Comparison of ENCODE assay signal across 9 cellular contexts in genomic region chr4:173835863-173836262, GRCh38.
DNase-seq lines count a peak whose midpoint lies in the region; ATAC-seq, FAIRE-seq and TF ChIP-seq lines count a peak whose summit lies in the region.
"Had no signal": no experiment of that assay in that cellular context is flagged by ENCODE, and none has a peak within 500 bp of the region (broad histone marks: within the 10 kb centered on the region; RNA-seq: fewer than 3 reads in every experiment).

No MANE protein-coding gene starts in this region.

- no peaks in the 10 kb centered on the region for H3K79me1 ChIP-seq in IMR-90 (ENCODE audit: low read depth in 1 of 2, low read length in 2 of 2)

- no peak overlapping the region for H3K56ac ChIP-seq in IMR-90 (ENCODE audit: extremely low read depth, insufficient read depth, low read length)

- H4K91ac ChIP-seq in IMR-90 (ENCODE audit: insufficient read depth, low read depth, low read length): no peak overlapping the region

- H4K20me1 ChIP-seq in IMR-90 (ENCODE audit: insufficient read depth, low read length): no peaks in the 10 kb centered on the region
- H4K20me1 ChIP-seq in K562 (replicated peaks; ENCODE audit: control insufficient read depth, insufficient read depth, low read length): no peaks in the 10 kb centered on the region

- no peak overlapping the region for H3K14ac ChIP-seq in IMR-90 (replicated peaks; ENCODE audit: low read depth, low read length)

- H3K4ac ChIP-seq in IMR-90 (ENCODE audit: low read depth, low read length): no peak overlapping the region

- H3K4me1 ChIP-seq in IMR-90 (ENCODE audit: control insufficient read depth, insufficient read depth, low read length): no peaks in the 10 kb centered on the region
- H3K4me1 ChIP-seq in K562 (replicated peaks in 1 of 2; ENCODE audit: control insufficient read depth in 2 of 2, insufficient read depth in 2 of 2, low read length in 2 of 2): no peaks in the 10 kb centered on the region

- H3K79me2 ChIP-seq in K562 (ENCODE audit: control insufficient read depth, insufficient read depth, low read length): no peaks in the 10 kb centered on the region

- H3K27me3 Mint-ChIP-seq in activated CD8-positive, alpha-beta memory T cell treated with anti-CD3 and anti-CD28 coated beads, Interleukin-2, amount 10 ng/mL, durations not matched to agents 7 days and 5 days: no peaks in the 10 kb centered on the region

- WGBS in IMR-90 (ENCODE audit: extremely low coverage in 2 of 2, insufficient read length in 1 of 2), 2 experiments: 7% methylated on average over 3 of the region's 4 CpGs; no CpG with 5 or more reads in 1 of the 2 experiments
- WGBS in K562 (ENCODE audit: insufficient coverage, low coverage, missing lambda C conversion rate): 2% methylated on average over 4 of the region's 4 CpGs

- H3K4me3 Mint-ChIP-seq in activated CD8-positive, alpha-beta memory T cell treated with anti-CD3 and anti-CD28 coated beads, Interleukin-2, amount 10 ng/mL, durations not matched to agents 7 days and 5 days: no peak overlapping the region

- DNase-seq in A172 (ENCODE audit: low spot score): peak; percentile 46
- DNase-seq in IMR-90: peak; percentile 80
- peak in 1 of 4 experiments; percentile 47 for DNase-seq in K562 (ENCODE audit: extremely low read depth in 1 of 4, low spot score in 3 of 4)
- peak; percentile 5 for DNase-seq in iPS DF 4.7 (ENCODE audit: extremely low read depth, low spot score)
- no peak for DNase-seq in activated CD8-positive, alpha-beta memory T cell treated with anti-CD3 and anti-CD28 coated beads, Interleukin-2, amount 10 ng/mL, durations not matched to agents 7 days and 5 days
- no peak for DNase-seq in NCI-H2107 treated with DMSO at 0.1 percent for 48 hours (lab: John Stamatoyannopoulos, UW; ENCODE audit: unreplicated experiment)
- no peak for DNase-seq in putamen (ENCODE audit: low spot score)
- DNase-seq: NCI-H2171 had no signal

- BruUV-seq in IMR-90 (replicated peaks; lab: Mats Ljungman, UMichigan) (no TSS peak), K562 (replicated peaks; lab: Mats Ljungman, UMichigan) (no TSS peak)

- H3K9me1 ChIP-seq in IMR-90 (ENCODE audit: insufficient read depth, low read length) (no peaks in the 10 kb centered on the region), K562 (ENCODE audit: control insufficient read depth, insufficient read depth, low read length) (no peaks in the 10 kb centered on the region)

- H3K36me3 Mint-ChIP-seq in activated CD8-positive, alpha-beta memory T cell treated with anti-CD3 and anti-CD28 coated beads, Interleukin-2, amount 10 ng/mL, durations not matched to agents 7 days and 5 days: no peaks in the 10 kb centered on the region

- no peak overlapping the region for H2AK9ac ChIP-seq in IMR-90 (replicated peaks; ENCODE audit: low read depth, low read length, poor library complexity)

- H3K4me1 Mint-ChIP-seq in activated CD8-positive, alpha-beta memory T cell treated with anti-CD3 and anti-CD28 coated beads, Interleukin-2, amount 10 ng/mL, durations not matched to agents 7 days and 5 days: no peaks in the 10 kb centered on the region

- no peak overlapping the region for H2BK15ac ChIP-seq in IMR-90 (ENCODE audit: low read depth, low read length)

- dilution Hi-C loops in IMR-90 (cut with HindIII; ENCODE audit: low sequenced_read_pairs, unreplicated experiment): no loop called here

- H2AFZ ChIP-seq in IMR-90 (replicated peaks; ENCODE audit: low read length, poor library complexity) (peak overlapping the region; percentile 65), K562 (ENCODE audit: low read depth, low read length) (no peak overlapping the region)

- no peak overlapping the region for H3K4me3 ChIP-seq in IMR-90 (ENCODE audit: insufficient read depth, low read depth, low read length)
- no peak overlapping the region for H3K4me3 ChIP-seq in K562

- no peak overlapping the region for H2BK5ac ChIP-seq in IMR-90 (ENCODE audit: low read depth, low read length, poor library complexity, severe bottlenecking)

- no peak for TF ChIP-seq RAD21 in IMR-90 (IDR thresholded peaks at IDR 0.05; ENCODE audit: low read length)
- TF ChIP-seq RAD21 in K562 (CRISPR knock-in tag; conservative IDR thresholded peaks at IDR 0.05 in 1 of 2, IDR thresholded peaks at IDR 0.05 in 1 of 2): no peak

- H2BK20ac ChIP-seq in IMR-90 (ENCODE audit: low read depth, low read length): no peak overlapping the region

- H3K9ac ChIP-seq in IMR-90 (ENCODE audit: low read depth, low read length): no peak overlapping the region
- no peak overlapping the region for H3K9ac ChIP-seq in K562 (ENCODE audit: insufficient read depth in 1 of 2, low read depth in 2 of 2, low read length in 2 of 2)

- H3K27ac ChIP-seq in IMR-90 (ENCODE audit: insufficient read depth, low read length): no peak overlapping the region
- H3K27ac ChIP-seq in K562 (ENCODE audit: extremely low read depth, low read depth, low read length): no peak overlapping the region

- no peak overlapping the region for H2AK5ac ChIP-seq in IMR-90 (ENCODE audit: low read depth, low read length)

- no peaks in the 10 kb centered on the region for H3K9me3 Mint-ChIP-seq in activated CD8-positive, alpha-beta memory T cell treated with anti-CD3 and anti-CD28 coated beads, Interleukin-2, amount 10 ng/mL, durations not matched to agents 7 days and 5 days (ENCODE audit: low read depth)

- H4K8ac ChIP-seq in IMR-90 (ENCODE audit: low read depth in 2 of 2, low read length in 2 of 2): no peak overlapping the region

- no peaks in the 10 kb centered on the region for H3K36me3 ChIP-seq in IMR-90 (ENCODE audit: control insufficient read depth, insufficient read depth, low read length)
- H3K36me3 ChIP-seq in K562 (ENCODE audit: control insufficient read depth, insufficient read depth, low read length): no peaks in the 10 kb centered on the region

- CTCF ChIA-PET in IMR-90 (lab: Yijun Ruan, JAX) (no interaction called here), K562 (lab: Yijun Ruan, JAX; ENCODE audit: low intra/inter-chr PET ratio) (no interaction called here)
- CTCF ChIA-PET in activated CD8-positive, alpha-beta memory T cell treated with anti-CD3 and anti-CD28 coated beads, Interleukin-2, amount 10 ng/mL, durations not matched to agents 7 days and 5 days (lab: Charles Lee): no interaction called here

- no peak for TF ChIP-seq POLR2A in IMR-90 (IDR thresholded peaks at IDR 0.05; ENCODE audit: low read depth, low read length)
- no peak for TF ChIP-seq POLR2A in K562 (conservative IDR thresholded peaks at IDR 0.05)

- POLR2A ChIA-PET in IMR-90 (lab: Charles Lee; ENCODE audit: unreplicated experiment): no interaction called here
- POLR2A ChIA-PET in K562 (lab: Yijun Ruan, JAX): no interaction called here

- FAIRE-seq in K562 (lab: Jason Lieb, UNC): peak; percentile 15

- in situ Hi-C loops in IMR-90 (cut with MboI; ENCODE audit: low sequenced_read_pairs) (no loop called here), K562 (cut with MboI) (no loop called here)

- peak; percentile 100 for ATAC-seq in IMR-90 (ENCODE audit: low read depth)
- peak; percentile 62 for ATAC-seq in K562
- no peak for ATAC-seq in activated CD8-positive, alpha-beta memory T cell treated with anti-CD3 and anti-CD28 coated beads, Interleukin-2, amount 10 ng/mL, durations not matched to agents 7 days and 5 days
- no peak for ATAC-seq in GM19035 (IDR thresholded peaks at IDR 0.05; ENCODE audit: unreplicated experiment)

- H2BK120ac ChIP-seq in IMR-90 (ENCODE audit: low read depth, low read length): no peak overlapping the region

- H3K4me2 ChIP-seq in IMR-90 (ENCODE audit: low read depth, low read length) (no peak overlapping the region), K562 (ENCODE audit: insufficient read depth, low read length) (no peak overlapping the region)

- no peak overlapping the region for H3K23ac ChIP-seq in IMR-90 (ENCODE audit: low read depth, low read length)

- TF ChIP-seq EP300 in K562 (IDR thresholded peaks at IDR 0.05; ENCODE audit: low read length): no peak

- no peaks in the 10 kb centered on the region for H3K9me3 ChIP-seq in IMR-90 (ENCODE audit: control insufficient read depth, insufficient read depth, low read length)
- H3K9me3 ChIP-seq in K562 (replicated peaks; ENCODE audit: control insufficient read depth, insufficient read depth, low read depth, low read length): no peaks in the 10 kb centered on the region

- H3K27ac Mint-ChIP-seq in activated CD8-positive, alpha-beta memory T cell treated with anti-CD3 and anti-CD28 coated beads, Interleukin-2, amount 10 ng/mL, durations not matched to agents 7 days and 5 days: no peak overlapping the region

- TF ChIP-seq CTCF in IMR-90 (conservative IDR thresholded peaks at IDR 0.05; ENCODE audit: low read depth, low read length) (no peak), K562 (IDR thresholded peaks at IDR 0.05 in 2 of 3, conservative IDR thresholded peaks at IDR 0.05 in 1 of 3; ENCODE audit: insufficient read depth in 2 of 3, low read depth in 1 of 3, low read length in 3 of 3) (no peak)

- no peak overlapping the region for H3K18ac ChIP-seq in IMR-90 (ENCODE audit: low read depth, low read length)

- H4K5ac ChIP-seq in IMR-90 (ENCODE audit: low read depth, low read length): no peak overlapping the region

- intact Hi-C loops in IMR-90 (cut with micrococcal nuclease) (no loop called here), K562 (cut with micrococcal nuclease) (no loop called here)

- no peaks in the 10 kb centered on the region for H3K27me3 ChIP-seq in IMR-90 (ENCODE audit: control insufficient read depth, insufficient read depth, low read length)
- H3K27me3 ChIP-seq in K562 (ENCODE audit: control insufficient read depth in 2 of 2, insufficient read depth in 2 of 2, low read length in 2 of 2): no peaks in the 10 kb centered on the region

TF ChIP-seq in IMR-90, 13 proteins besides CTCF, POLR2A, EP300 and RAD21:
- no peak for TF ChIP-seq CEBPB (IDR thresholded peaks at IDR 0.05; ENCODE audit: low read depth, low read length)

TF ChIP-seq in K562, 482 proteins besides CTCF, POLR2A, EP300 and RAD21 (continues in another document):
- TF ChIP-seq NCOA6 (IDR thresholded peaks at IDR 0.05) (no peak), CBX5 (IDR thresholded peaks at IDR 0.05; ENCODE audit: borderline replicate concordance, low read depth) (no peak), CC2D1A (IDR thresholded peaks at IDR 0.05) (no peak), CEBPG (CRISPR knock-in tag; IDR thresholded peaks at IDR 0.05) (no peak), CEBPG (tag; conservative IDR thresholded peaks at IDR 0.05 in 1 of 2, IDR thresholded peaks at IDR 0.05 in 1 of 2) (no peak), KDM1A (IDR thresholded peaks at IDR 0.05) (peak; percentile 11 to 14; a peak in 1 of 4 replicates), DPF2 (IDR thresholded peaks at IDR 0.05) (no peak), EWSR1 (IDR thresholded peaks at IDR 0.05; ENCODE audit: borderline replicate concordance, low read depth, partially characterized antibody) (no peak), SMARCC2 (IDR thresholded peaks at IDR 0.05; ENCODE audit: low read depth) (no peak), RNF2 (IDR thresholded peaks at IDR 0.05) (no peak), TAL1 (IDR thresholded peaks at IDR 0.05) (0 out of 2 replicates have a peak, but pooled peaks have one; percentile 8), EGR1 (conservative IDR thresholded peaks at IDR 0.05) (no peak), CBFA2T3 (IDR thresholded peaks at IDR 0.05) (peak; percentile 73), ZNF589 (CRISPR knock-in tag; IDR thresholded peaks at IDR 0.05; ENCODE audit: low read depth) (no peak)

Comparison
In these comparisons a context has a peak if more than half of its experiments do, and no peak if none do; other contexts are left out.
1. DNase-seq: peak in A172 (single experiment), IMR-90 (single experiment) and iPS DF 4.7 (single experiment); none in activated CD8-positive, alpha-beta memory T cell treated with anti-CD3 and anti-CD28 coated beads, Interleukin-2, amount 10 ng/mL, durations not matched to agents 7 days and 5 days (single experiment), NCI-H2107 treated with DMSO at 0.1 percent for 48 hours (single experiment) and putamen (single experiment).
2. ATAC-seq: peak in IMR-90 (single experiment) and K562 (single experiment); none in activated CD8-positive, alpha-beta memory T cell treated with anti-CD3 and anti-CD28 coated beads, Interleukin-2, amount 10 ng/mL, durations not matched to agents 7 days and 5 days (single experiment) and GM19035 (single experiment).